15 cellular contexts compared by ENCODE assay signal in genomic region chr2:197950754-197951153, GRCh38.
"Had no signal": no experiment of that assay in that cellular context is flagged by ENCODE, and none has a peak within 500 bp of the region (broad histone marks: within the 10 kb centered on the region; RNA-seq: fewer than 3 reads in every experiment).

No MANE protein-coding gene starts in this region.

- H3K9me3 ChIP-seq: upper lobe of right lung had no signal

- H3K27ac Mint-ChIP-seq: memory B cell, WTC11 had no signal

- H3K4me3 Mint-ChIP-seq: activated naive CD4-positive, alpha-beta T cell treated with anti-CD3 and anti-CD28 coated beads, Interleukin-2, amount 50 U/mL, for 24 hours; memory B cell; nephron progenitor cell; WTC11 had no signal

- DNase-seq: activated gamma-delta T cell treated with Interleukin-2 at 50 U/mL for 16 hours; activated T-cell treated with anti-CD3 and anti-CD28 coated beads, Interleukin-2, amount 50 U/mL, for 1 hour; cortex of kidney; foreskin melanocyte; glutamatergic neuron; hypothalamus; nephron progenitor cell; stimulated activated CD4-positive, alpha-beta T cell treated with anti-CD3 and anti-CD28 coated beads, Interleukin-4, amount 100 ng/mL, for 24 hours; stimulated activated naive CD4-positive, alpha-beta T cell treated with Interleukin-2 at 50 U/mL for 16 hours; T-helper 9 cell; upper lobe of right lung had no signal

- H3K9me3 Mint-ChIP-seq: activated naive CD4-positive, alpha-beta T cell treated with anti-CD3 and anti-CD28 coated beads, Interleukin-2, amount 50 U/mL, for 24 hours; WTC11 had no signal

- H3K4me1 ChIP-seq: upper lobe of right lung had no signal

- H3K27me3 ChIP-seq: upper lobe of right lung had no signal

- H3K27ac ChIP-seq: parathyroid adenoma, upper lobe of right lung had no signal

- H3K4me1 Mint-ChIP-seq: memory B cell had no signal

- ATAC-seq: upper lobe of right lung, WTC11 had no signal

- H3K36me3 ChIP-seq: upper lobe of right lung had no signal

- H3K36me3 Mint-ChIP-seq: activated naive CD4-positive, alpha-beta T cell treated with anti-CD3 and anti-CD28 coated beads, Interleukin-2, amount 50 U/mL, for 24 hours; memory B cell; WTC11 had no signal

- H3K27me3 Mint-ChIP-seq: activated naive CD4-positive, alpha-beta T cell treated with anti-CD3 and anti-CD28 coated beads, Interleukin-2, amount 50 U/mL, for 24 hours had no signal

- H3K4me3 ChIP-seq: upper lobe of right lung had no signal
